Comparison of ENCODE assay signal across 20 cellular contexts in genomic region chr10:28883741-28884443, GRCh38.
DNase-seq lines count a peak whose midpoint lies in the region; TF ChIP-seq lines count a peak whose summit lies in the region.
"Had no signal": no experiment of that assay in that cellular context is flagged by ENCODE, and none has a peak within 500 bp of the region (broad histone marks: within the 10 kb centered on the region; RNA-seq: fewer than 3 reads in every experiment).

No MANE protein-coding gene starts in this region.

- no peak overlapping the region for H3K4ac ChIP-seq in neuronal stem cell (ENCODE audit: low read length)

- H2AK5ac ChIP-seq in neuronal stem cell (ENCODE audit: low read depth, low read length) = no peak overlapping the region

- no peaks in the 10 kb centered on the region for H3K79me1 ChIP-seq in neuronal stem cell (ENCODE audit: low read depth, low read length)

- peak; percentile 16 for DNase-seq in MG63
- DNase-seq in epithelial cell of prostate (ENCODE audit: low read depth, low spot score) = no peak
- no peak for DNase-seq in Ammon's horn (ENCODE audit: low spot score)
- DNase-seq in neuronal stem cell (ENCODE audit: low spot score) = no peak
- DNase-seq in HT-29 (ENCODE audit: low spot score) = no peak
- DNase-seq: AML-193; C1 segment of cervical spinal cord; CD4-positive, alpha-beta memory T cell; COR-L47; DMS 273 treated with DMSO at 0.1 percent for 48 hours; GF-D8; KG1; NCI-H1048; NCI-H1694; NCI-H2029 treated with DMSO at 0.1 percent for 48 hours; NCI-H526 treated with DMSO at 0.1 percent for 48 hours; SHP77 had no signal

- H3K4me3 ChIP-seq in MG63 = no peak overlapping the region
- no peak overlapping the region for H3K4me3 ChIP-seq in neuronal stem cell (ENCODE audit: low read length in 2 of 2)

- H3K9me3 ChIP-seq in MG63 = no peaks in the 10 kb centered on the region
- H3K9me3 ChIP-seq in neuronal stem cell (replicated peaks in 1 of 2; ENCODE audit: control insufficient read depth in 2 of 2, insufficient read depth in 1 of 2, low read depth in 1 of 2, low read length in 2 of 2) = no peaks in the 10 kb centered on the region

- H4K8ac ChIP-seq in neuronal stem cell (ENCODE audit: low read depth, low read length) = no peak overlapping the region

- H3K27me3 ChIP-seq in MG63 (no peaks in the 10 kb centered on the region), neuronal stem cell (ENCODE audit: control insufficient read depth in 3 of 3, insufficient read depth in 3 of 3, low read depth in 1 of 3, low read length in 3 of 3) (peaks cover 0 to 3% (median 0%) of the 10 kb centered on the region in 3 experiments)

- H3K27ac ChIP-seq in 22Rv1 (peak overlapping the region; percentile 31; the same call in 1 of the 2 replicates), epithelial cell of prostate (peak overlapping the region; percentile 29), neuronal stem cell (replicated peaks; ENCODE audit: low read length) (no peak overlapping the region)
- H3K27ac ChIP-seq: RWPE1 had no signal

- H3K36me3 ChIP-seq in MG63 = no peaks in the 10 kb centered on the region
- no peaks in the 10 kb centered on the region for H3K36me3 ChIP-seq in neuronal stem cell (replicated peaks in 1 of 2; ENCODE audit: control insufficient read depth in 2 of 2, insufficient read depth in 2 of 2, low read length in 2 of 2)

- no peak overlapping the region for H3K4me2 ChIP-seq in neuronal stem cell (ENCODE audit: insufficient read depth, low read length, poor library complexity, severe bottlenecking)

- H2AFZ ChIP-seq in neuronal stem cell (ENCODE audit: low read length) = no peak overlapping the region

- H2BK5ac ChIP-seq in neuronal stem cell (ENCODE audit: low read length) = no peak overlapping the region

- H3K9ac ChIP-seq in neuronal stem cell (ENCODE audit: low read depth, low read length, poor library complexity) = no peak overlapping the region

- H2BK120ac ChIP-seq in neuronal stem cell (ENCODE audit: low read depth, low read length) = no peak overlapping the region

- H3K36me3 Mint-ChIP-seq in nephron (ENCODE audit: low read depth) = no peaks in the 10 kb centered on the region
- H3K36me3 Mint-ChIP-seq: CD4-positive, alpha-beta memory T cell had no signal

- no peak overlapping the region for H2BK15ac ChIP-seq in neuronal stem cell (ENCODE audit: low read length)

- peaks cover 33% of the 10 kb centered on the region for H3K4me1 Mint-ChIP-seq in nephron
- H3K4me1 Mint-ChIP-seq: CD4-positive, alpha-beta memory T cell had no signal

- H4K91ac ChIP-seq in neuronal stem cell (ENCODE audit: low read depth, low read length, poor library complexity) = no peak overlapping the region

- H3K27me3 Mint-ChIP-seq in nephron (ENCODE audit: low read depth) = no peaks in the 10 kb centered on the region
- H3K27me3 Mint-ChIP-seq: CD4-positive, alpha-beta memory T cell had no signal

- H3K4me1 ChIP-seq in neuronal stem cell (ENCODE audit: control insufficient read depth in 2 of 2, insufficient read depth in 1 of 2, low read depth in 1 of 2, low read length in 2 of 2) = no peaks in the 10 kb centered on the region

- peak overlapping the region in 2 of 3 experiments; percentile 22 to 23 for H3K27ac Mint-ChIP-seq in nephron
- H3K27ac Mint-ChIP-seq: CD4-positive, alpha-beta memory T cell had no signal

- H3K4me3 Mint-ChIP-seq in nephron = no peak overlapping the region
- H3K4me3 Mint-ChIP-seq: CD4-positive, alpha-beta memory T cell had no signal

- TF ChIP-seq CTCF in 22Rv1 (IDR thresholded peaks at IDR 0.05) (no peak), nephron (IDR thresholded peaks at IDR 0.05; ENCODE audit: unreplicated experiment in 3 of 3) (no peak)

- H3K23ac ChIP-seq in neuronal stem cell (ENCODE audit: low read depth, low read length, poor library complexity) = no peak overlapping the region

- H2BK12ac ChIP-seq in neuronal stem cell (ENCODE audit: low read length) = no peak overlapping the region

- no peaks in the 10 kb centered on the region for H3K9me3 Mint-ChIP-seq in nephron
- H3K9me3 Mint-ChIP-seq: CD4-positive, alpha-beta memory T cell had no signal

- no peak overlapping the region for H3K18ac ChIP-seq in neuronal stem cell (ENCODE audit: low read length)

- no peak overlapping the region for H3K14ac ChIP-seq in neuronal stem cell (ENCODE audit: low read length)

- no CpG with 5 or more reads among the region's 8 CpGs for WGBS in neuronal stem cell (ENCODE audit: extremely low coverage in 2 of 2, insufficient read length in 2 of 2, insufficient replicate concordance in 1 of 2), 2 donors
